8 cellular contexts compared by ENCODE assay signal in genomic region chr19:13079542-13079986, GRCh38. TPM values are rescaled to one million over a fixed set of nuclear protein-coding genes. Genes with fewer than 3 reads are reported as not detected.
DNase-seq lines count a peak whose midpoint lies in the region; ATAC-seq and TF ChIP-seq lines count a peak whose summit lies in the region.
"Had no signal": no experiment of that assay in that cellular context is flagged by ENCODE, and none has a peak within 500 bp of the region (broad histone marks: within the 10 kb centered on the region; RNA-seq: fewer than 3 reads in every experiment).

No MANE protein-coding gene starts in this region.

- H3K4me3 ChIP-seq in GM23338 (no peak overlapping the region), stomach smooth muscle (ENCODE audit: low read length in 2 of 2) (no peak overlapping the region)

- peaks cover 8% of the 10 kb centered on the region; the same call in 1 of the 2 replicates for H3K27me3 ChIP-seq in GM23338 (ENCODE audit: insufficient read depth)
- H3K27me3 ChIP-seq in stomach smooth muscle (ENCODE audit: control insufficient read depth in 1 of 2, insufficient read depth in 2 of 2, low read length in 2 of 2) = no peaks in the 10 kb centered on the region

- H3K9ac ChIP-seq in stomach smooth muscle (ENCODE audit: low read length in 2 of 2) = peak overlapping the region in 1 of 2 donors; percentile 46

- no peaks in the 10 kb centered on the region for H3K9me2 ChIP-seq in GM23338 (ENCODE audit: insufficient read depth)

- peaks cover 39% of the 10 kb centered on the region for H3K4me1 Mint-ChIP-seq in GM23338

- DNase-seq in GM23338 (ENCODE audit: low spot score) (no peak), fibroblast of the conjunctiva (ENCODE audit: low read depth) (peak; percentile 90)
- no peak for DNase-seq in activated CD4-positive, alpha-beta T cell treated with anti-CD3 and anti-CD28 coated beads for 1 hour
- DNase-seq: stimulated activated CD4-positive, alpha-beta T cell treated with anti-CD3 and anti-CD28 coated beads, Interleukin-2, amount 100 ng/mL, for 48 hours had no signal

- H4K20me1 ChIP-seq in GM23338 (replicated peaks; ENCODE audit: insufficient read depth) = no peaks in the 10 kb centered on the region

- no peak for TF ChIP-seq CTCF in GM23338 (conservative IDR thresholded peaks at IDR 0.05; ENCODE audit: low read depth in 2 of 2)

- no peaks in the 10 kb centered on the region for H3K9me3 ChIP-seq in stomach smooth muscle (ENCODE audit: control insufficient read depth in 2 of 2, low read length in 2 of 2)

- peaks cover 34% of the 10 kb centered on the region for H3K4me1 ChIP-seq in GM23338 (ENCODE audit: insufficient read depth)
- peaks cover 64% of the 10 kb centered on the region for H3K4me1 ChIP-seq in stomach smooth muscle (ENCODE audit: control insufficient read depth, insufficient read depth, low read length)

- H3K27ac Mint-ChIP-seq in GM23338 = no peak overlapping the region

- ATAC-seq in GM23338 (peak; percentile 12; the same call in 2 of the 3 replicates), SK-N-SH treated with all-trans-retinoic acid at 6 μM for 48 hours (peak; percentile 57), HG02610 (IDR thresholded peaks at IDR 0.05; ENCODE audit: unreplicated experiment) (no peak), GM18517 (IDR thresholded peaks at IDR 0.05; ENCODE audit: unreplicated experiment) (no peak)

- H3K9me3 Mint-ChIP-seq in GM23338 = no peaks in the 10 kb centered on the region

- peaks cover 40% of the 10 kb centered on the region for H3K27me3 Mint-ChIP-seq in GM23338 (ENCODE audit: insufficient read depth, low read depth, poor library complexity)

- peak overlapping the region; percentile 66; the same call in 1 of the 2 replicates for H2AFZ ChIP-seq in GM23338

- H3K36me3 ChIP-seq in GM23338 (ENCODE audit: insufficient read depth) (no peaks in the 10 kb centered on the region), stomach smooth muscle (ENCODE audit: control insufficient read depth in 2 of 2, insufficient read depth in 2 of 2, low read length in 2 of 2) (peaks cover 17 to 31% of the 10 kb centered on the region in 2 donors)

- H3K4me3 Mint-ChIP-seq in GM23338 = no peak overlapping the region

- H3K27ac ChIP-seq in GM23338 (ENCODE audit: low read depth) (no peak overlapping the region), stomach smooth muscle (ENCODE audit: low read length) (peak overlapping the region; percentile 80)

- no peaks in the 10 kb centered on the region for H3K36me3 Mint-ChIP-seq in GM23338 (ENCODE audit: low read depth)

- no peaks in the 10 kb centered on the region for H3K79me2 ChIP-seq in GM23338 (replicated peaks; ENCODE audit: insufficient read depth)

- H3K4me2 ChIP-seq in GM23338 = no peak overlapping the region

- 0 out of 2 replicates have a peak, but pooled peaks cover 11% of the 10 kb centered on the region for H3F3A ChIP-seq in GM23338 (replicated peaks; ENCODE audit: low read depth)

TF ChIP-seq in GM23338, 12 proteins besides CTCF, POLR2A, EP300 and RAD21 (continues in another document):
- no peak for TF ChIP-seq EZH2phosphoT487 (IDR thresholded peaks at IDR 0.05; ENCODE audit: unreplicated experiment)

TF ChIP-seq in SK-N-SH treated with all-trans-retinoic acid at 6 μM for 48 hours, 23 proteins besides CTCF, POLR2A, EP300 and RAD21:
- TF ChIP-seq GLIS3 (CRISPR knock-in tag; IDR thresholded peaks at IDR 0.05) (no peak), ZFP3 (CRISPR knock-in tag; IDR thresholded peaks at IDR 0.05) (no peak), CREB5 (CRISPR knock-in tag; IDR thresholded peaks at IDR 0.05; ENCODE audit: low read depth) (no peak), ZNF8 (CRISPR knock-in tag; IDR thresholded peaks at IDR 0.05) (no peak), POU6F1 (CRISPR knock-in tag; IDR thresholded peaks at IDR 0.05; ENCODE audit: borderline replicate concordance, low read depth) (no peak), PATZ1 (CRISPR knock-in tag; IDR thresholded peaks at IDR 0.05; ENCODE audit: borderline replicate concordance) (no peak)
- TF ChIP-seq, protein P1, sequence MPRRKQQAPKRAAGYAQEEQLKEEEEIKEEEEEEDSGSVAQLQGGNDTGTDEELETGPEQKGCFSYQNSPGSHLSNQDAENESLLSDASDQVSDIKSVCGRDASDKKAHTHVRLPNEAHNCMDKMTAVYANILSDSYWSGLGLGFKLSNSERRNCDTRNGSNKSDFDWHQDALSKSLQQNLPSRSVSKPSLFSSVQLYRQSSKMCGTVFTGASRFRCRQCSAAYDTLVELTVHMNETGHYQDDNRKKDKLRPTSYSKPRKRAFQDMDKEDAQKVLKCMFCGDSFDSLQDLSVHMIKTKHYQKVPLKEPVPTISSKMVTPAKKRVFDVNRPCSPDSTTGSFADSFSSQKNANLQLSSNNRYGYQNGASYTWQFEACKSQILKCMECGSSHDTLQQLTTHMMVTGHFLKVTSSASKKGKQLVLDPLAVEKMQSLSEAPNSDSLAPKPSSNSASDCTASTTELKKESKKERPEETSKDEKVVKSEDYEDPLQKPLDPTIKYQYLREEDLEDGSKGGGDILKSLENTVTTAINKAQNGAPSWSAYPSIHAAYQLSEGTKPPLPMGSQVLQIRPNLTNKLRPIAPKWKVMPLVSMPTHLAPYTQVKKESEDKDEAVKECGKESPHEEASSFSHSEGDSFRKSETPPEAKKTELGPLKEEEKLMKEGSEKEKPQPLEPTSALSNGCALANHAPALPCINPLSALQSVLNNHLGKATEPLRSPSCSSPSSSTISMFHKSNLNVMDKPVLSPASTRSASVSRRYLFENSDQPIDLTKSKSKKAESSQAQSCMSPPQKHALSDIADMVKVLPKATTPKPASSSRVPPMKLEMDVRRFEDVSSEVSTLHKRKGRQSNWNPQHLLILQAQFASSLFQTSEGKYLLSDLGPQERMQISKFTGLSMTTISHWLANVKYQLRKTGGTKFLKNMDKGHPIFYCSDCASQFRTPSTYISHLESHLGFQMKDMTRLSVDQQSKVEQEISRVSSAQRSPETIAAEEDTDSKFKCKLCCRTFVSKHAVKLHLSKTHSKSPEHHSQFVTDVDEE (CRISPR knock-in tag; IDR thresholded peaks at IDR 0.05) = no peak

RNA-seq across cellular contexts. Expression of gene LYL1, which starts 23.1 kb away (rescaled TPM):
- 0.47 and 2.2 TPM in 2 replicates for total RNA-seq in GM23338 (2014; rRNA removed; shearing (Covaris generic))
- polyA plus RNA-seq in GM23338 (2016; fragmentation: Nextera tagmentation; extraction: Ambion mirVana) = 0.77 and 1.2 TPM in 2 replicates

RNA-seq across cellular contexts. Expression of gene TRMT1, which starts 37.0 kb away (rescaled TPM):
- total RNA-seq in GM23338 (2014; rRNA removed; shearing (Covaris generic)) = 76.4 and 88.6 TPM in 2 replicates
- 90.1 and 92.6 TPM in 2 replicates for polyA plus RNA-seq in GM23338 (2016; fragmentation: Nextera tagmentation; extraction: Ambion mirVana)

RNA-seq across cellular contexts. Expression of gene NACC1, which starts 38.5 kb away (rescaled TPM):
- 203 and 260 TPM in 2 replicates for total RNA-seq in GM23338 (2014; rRNA removed; shearing (Covaris generic))
- 12.4 and 16.1 TPM in 2 replicates for polyA plus RNA-seq in GM23338 (2016; fragmentation: Nextera tagmentation; extraction: Ambion mirVana)

Comparison
In these comparisons a context has a peak if more than half of its experiments do, and no peak if none do; other contexts are left out.
1. ATAC-seq: peak in GM23338 (single experiment) and SK-N-SH treated with all-trans-retinoic acid at 6 μM for 48 hours (single experiment); none in HG02610 (single experiment) and GM18517 (single experiment).